Comparison of ENCODE assay signal across 24 cellular contexts in the genomic region with DNA sequence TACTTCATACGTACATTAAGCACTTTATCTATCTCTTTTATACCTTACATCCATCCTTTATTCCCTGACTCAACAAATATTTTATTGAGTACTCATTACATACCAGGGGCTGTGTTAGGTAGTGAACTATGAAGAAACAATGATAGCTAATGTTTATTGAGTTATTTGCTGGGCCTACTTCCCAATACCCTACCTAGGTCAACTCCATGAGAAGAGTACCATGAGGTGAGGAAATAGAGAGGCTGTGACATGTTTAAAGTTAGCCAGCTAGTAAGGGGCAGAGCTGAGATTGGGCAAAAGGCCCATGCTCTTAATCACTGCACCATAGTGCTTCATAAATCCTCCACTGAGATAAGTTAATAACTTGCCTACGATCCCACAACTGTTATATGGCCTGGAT.
"Had no signal": no experiment of that assay in that cellular context is flagged by ENCODE, and none has a peak within 500 bp of the region (broad histone marks: within the 10 kb centered on the region; RNA-seq: fewer than 3 reads in every experiment).

No MANE protein-coding gene starts in this region.

- H2AFZ ChIP-seq: neural progenitor cell had no signal

- H3K9me3 Mint-ChIP-seq: activated naive CD4-positive, alpha-beta T cell treated with anti-CD3 and anti-CD28 coated beads, Interleukin-2, amount 50 U/mL, for 72 hours; neural progenitor cell had no signal

- H3K27me3 ChIP-seq: body of pancreas, cardiac muscle cell, esophagus squamous epithelium, neural progenitor cell, spleen, testis, transverse colon had no signal

- ATAC-seq: activated CD4-positive, alpha-beta T cell treated with anti-CD3 and anti-CD28 coated beads for 36 hours; activated CD8-positive, alpha-beta memory T cell treated with anti-CD3 and anti-CD28 coated beads, Interleukin-2, amount 10 ng/mL, durations not matched to agents 7 days and 5 days; activated CD8-positive, alpha-beta T cell treated with anti-CD3 and anti-CD28 coated beads, Interleukin-2, amount 10 ng/mL, durations not matched to agents 7 days and 5 days; activated naive CD4-positive, alpha-beta T cell treated with anti-CD3 and anti-CD28 coated beads, Interleukin-2, amount 50 U/mL, for 72 hours; activated T-cell treated with anti-CD3 and anti-CD28 coated beads, Interleukin-2, amount 50 U/mL, for 72 hours; body of pancreas; naive thymus-derived CD8-positive, alpha-beta T cell had no signal

- DNase-seq: activated CD4-positive, alpha-beta T cell treated with anti-CD3 and anti-CD28 coated beads for 36 hours; activated CD4-positive, CD25-positive, alpha-beta regulatory T cell; activated CD8-positive, alpha-beta memory T cell treated with anti-CD3 and anti-CD28 coated beads, Interleukin-2, amount 10 ng/mL, durations not matched to agents 7 days and 5 days; activated CD8-positive, alpha-beta T cell treated with anti-CD3 and anti-CD28 coated beads, Interleukin-2, amount 10 ng/mL, durations not matched to agents 7 days and 5 days; activated naive CD4-positive, alpha-beta T cell; activated T-cell treated with anti-CD3 and anti-CD28 coated beads, Interleukin-2, amount 50 U/mL, for 72 hours; body of pancreas; dermis blood vessel endothelial cell; effector CD8-positive, alpha-beta T cell; esophagus squamous epithelium; glutamatergic neuron; left cardiac atrium; naive thymus-derived CD8-positive, alpha-beta T cell; right cardiac atrium; spleen; stimulated activated naive CD4-positive, alpha-beta T cell; testis; transverse colon had no signal

- H3K4me3 Mint-ChIP-seq: activated CD4-positive, alpha-beta T cell treated with anti-CD3 and anti-CD28 coated beads for 36 hours; activated CD8-positive, alpha-beta memory T cell treated with anti-CD3 and anti-CD28 coated beads, Interleukin-2, amount 10 ng/mL, durations not matched to agents 7 days and 5 days; activated CD8-positive, alpha-beta T cell treated with anti-CD3 and anti-CD28 coated beads, Interleukin-2, amount 10 ng/mL, durations not matched to agents 7 days and 5 days; activated T-cell treated with anti-CD3 and anti-CD28 coated beads, Interleukin-2, amount 50 U/mL, for 72 hours; memory B cell; naive thymus-derived CD8-positive, alpha-beta T cell; neural progenitor cell had no signal

- H3K36me3 Mint-ChIP-seq: activated CD8-positive, alpha-beta memory T cell treated with anti-CD3 and anti-CD28 coated beads, Interleukin-2, amount 10 ng/mL, durations not matched to agents 7 days and 5 days; activated naive CD4-positive, alpha-beta T cell treated with anti-CD3 and anti-CD28 coated beads, Interleukin-2, amount 50 U/mL, for 72 hours; memory B cell; naive thymus-derived CD8-positive, alpha-beta T cell had no signal

- H3K4me1 ChIP-seq: esophagus squamous epithelium, spleen, testis, transverse colon had no signal

- H3K36me3 ChIP-seq: cardiac muscle cell, esophagus squamous epithelium, neural progenitor cell, spleen, transverse colon had no signal

- H3K27me3 Mint-ChIP-seq: activated CD8-positive, alpha-beta memory T cell treated with anti-CD3 and anti-CD28 coated beads, Interleukin-2, amount 10 ng/mL, durations not matched to agents 7 days and 5 days had no signal

- H3K4me3 ChIP-seq: body of pancreas, cardiac muscle cell, esophagus squamous epithelium, neural progenitor cell, spleen, testis, transverse colon had no signal

- FAIRE-seq: endometrium, islet of Langerhans had no signal

- H3K9me3 ChIP-seq: body of pancreas, esophagus squamous epithelium, spleen, testis, transverse colon had no signal

- H3K9ac ChIP-seq: neural progenitor cell had no signal

- H3K27ac ChIP-seq: body of pancreas, cardiac muscle cell, esophagus squamous epithelium, neural progenitor cell, spleen, testis, transverse colon had no signal

- H3K4me1 Mint-ChIP-seq: activated CD4-positive, alpha-beta T cell treated with anti-CD3 and anti-CD28 coated beads for 36 hours; activated CD8-positive, alpha-beta memory T cell treated with anti-CD3 and anti-CD28 coated beads, Interleukin-2, amount 10 ng/mL, durations not matched to agents 7 days and 5 days; memory B cell; naive thymus-derived CD8-positive, alpha-beta T cell had no signal

- H3K27ac Mint-ChIP-seq: activated CD4-positive, alpha-beta T cell treated with anti-CD3 and anti-CD28 coated beads for 36 hours; activated CD8-positive, alpha-beta memory T cell treated with anti-CD3 and anti-CD28 coated beads, Interleukin-2, amount 10 ng/mL, durations not matched to agents 7 days and 5 days; activated CD8-positive, alpha-beta T cell treated with anti-CD3 and anti-CD28 coated beads, Interleukin-2, amount 10 ng/mL, durations not matched to agents 7 days and 5 days; activated naive CD4-positive, alpha-beta T cell treated with anti-CD3 and anti-CD28 coated beads, Interleukin-2, amount 50 U/mL, for 72 hours; activated T-cell treated with anti-CD3 and anti-CD28 coated beads, Interleukin-2, amount 50 U/mL, for 72 hours; memory B cell; naive thymus-derived CD8-positive, alpha-beta T cell; neural progenitor cell had no signal

- H3K4me2 ChIP-seq: neural progenitor cell had no signal
